ENCODE assay signal across 24 cellular contexts in the genomic region with DNA sequence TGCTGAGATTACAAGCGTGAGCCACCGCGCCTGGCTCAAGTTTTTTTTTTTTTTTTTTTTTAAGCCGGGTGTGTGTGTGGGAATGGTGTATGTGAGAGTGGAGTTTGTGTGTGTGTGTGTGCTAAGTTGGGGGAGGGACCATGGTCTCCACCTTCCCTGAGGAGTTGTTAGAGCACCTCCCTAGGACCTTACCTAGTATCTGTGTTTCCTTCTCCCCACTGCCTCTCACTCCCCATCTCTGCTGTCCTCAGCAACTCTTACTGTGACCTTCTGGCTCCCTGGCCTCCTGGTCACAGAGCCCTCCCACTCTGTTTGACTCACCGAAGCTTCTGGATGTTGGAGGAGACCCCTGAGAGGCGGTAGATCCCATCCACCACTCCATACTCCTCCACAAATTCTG. TPM values are rescaled to one million over a fixed set of nuclear protein-coding genes. Genes with fewer than 3 reads are reported as not detected.
DNase-seq lines count a peak whose midpoint lies in the region; ATAC-seq and TF ChIP-seq lines count a peak whose summit lies in the region.
"Had no signal": no experiment of that assay in that cellular context is flagged by ENCODE, and none has a peak within 500 bp of the region (broad histone marks: within the 10 kb centered on the region; RNA-seq: fewer than 3 reads in every experiment).

No MANE protein-coding gene starts in this region.

- DNase-seq in activated naive CD4-positive, alpha-beta T cell treated with anti-CD3 and anti-CD28 coated beads, Interleukin-2, amount 10 ng/mL, durations not matched to agents 7 days and 5 days: no peak
- no peak for DNase-seq in activated naive CD4-positive, alpha-beta T cell treated with anti-CD3 and anti-CD28 coated beads, Interleukin-2, amount 50 U/mL, for 72 hours (ENCODE audit: low spot score in 2 of 2)
- DNase-seq in activated B cell treated with CpG ODN at 0.5 μM for 24 hours: no peak
- DNase-seq in naive B cell: no peak
- no peak for DNase-seq in stimulated activated naive CD8-positive, alpha-beta T cell treated with anti-CD3 and anti-CD28 coated beads, Interleukin-15, amount 100 ng/mL, for 72 hours
- DNase-seq: DND-41; effector CD8-positive, alpha-beta T cell; esophagus squamous epithelium; GOT3; mesenchymal stem cell; NCI-H1048; NCI-H2029; NCI-H446; NK-92 treated with Interleukin-12 subunit alpha and Interleukin-12 subunit beta, amount 100 ng/mL, for 24 hours; stimulated activated naive CD4-positive, alpha-beta T cell; T-helper 9 cell had no signal

- TF ChIP-seq CTCF in activated B cell treated with CpG ODN at 0.5 μM for 24 hours (IDR thresholded peaks at IDR 0.05): no peak

- intact Hi-C loops in activated B cell treated with CpG ODN at 0.5 μM for 24 hours (cut with micrococcal nuclease): no loop called here

- H3K4me3 Mint-ChIP-seq in activated naive CD4-positive, alpha-beta T cell treated with anti-CD3 and anti-CD28 coated beads, Interleukin-2, amount 10 ng/mL, durations not matched to agents 7 days and 5 days: no peak overlapping the region
- H3K4me3 Mint-ChIP-seq in activated B cell treated with CpG ODN at 0.5 μM for 24 hours (no peak overlapping the region), naive B cell (no peak overlapping the region)
- H3K4me3 Mint-ChIP-seq in stimulated activated naive CD8-positive, alpha-beta T cell treated with anti-CD3 and anti-CD28 coated beads, Interleukin-15, amount 100 ng/mL, for 72 hours: peak overlapping the region in 1 of 2 donors; percentile 19
- H3K4me3 Mint-ChIP-seq: nephron, WTC11 had no signal

- peaks cover 58% of the 10 kb centered on the region for H3K4me1 Mint-ChIP-seq in activated naive CD4-positive, alpha-beta T cell treated with anti-CD3 and anti-CD28 coated beads, Interleukin-2, amount 10 ng/mL, durations not matched to agents 7 days and 5 days
- H3K4me1 Mint-ChIP-seq in activated B cell treated with CpG ODN at 0.5 μM for 24 hours (peaks cover 41% of the 10 kb centered on the region), naive B cell (peaks cover 24 to 62% (median 56%) of the 10 kb centered on the region in 3 donors)
- peaks cover 66% of the 10 kb centered on the region for H3K4me1 Mint-ChIP-seq in stimulated activated naive CD8-positive, alpha-beta T cell treated with anti-CD3 and anti-CD28 coated beads, Interleukin-15, amount 100 ng/mL, for 72 hours
- H3K4me1 Mint-ChIP-seq: nephron had no signal

- CTCF ChIA-PET in activated naive CD4-positive, alpha-beta T cell treated with anti-CD3 and anti-CD28 coated beads, Interleukin-2, amount 10 ng/mL, durations not matched to agents 7 days and 5 days (lab: Charles Lee): interaction anchor here (2.0 to 3.2 kb wide), 2 partner anchors 38 to 61 kb away, joined by 5 to 19 read pairs; a partner anchor contains a TSS
- CTCF ChIA-PET in activated B cell treated with CpG ODN at 0.5 μM for 24 hours (lab: Charles Lee): no interaction called here

- POLR2A ChIA-PET in activated B cell treated with CpG ODN at 0.5 μM for 24 hours (lab: Charles Lee): interaction anchor here (0.7 to 2.9 kb wide), 3 partner anchors 10 to 248 kb away, joined by 3 to 20 read pairs (median 9); a partner anchor contains a TSS

- peaks cover 57% of the 10 kb centered on the region for H3K36me3 Mint-ChIP-seq in activated naive CD4-positive, alpha-beta T cell treated with anti-CD3 and anti-CD28 coated beads, Interleukin-2, amount 10 ng/mL, durations not matched to agents 7 days and 5 days
- H3K36me3 Mint-ChIP-seq in activated naive CD4-positive, alpha-beta T cell treated with anti-CD3 and anti-CD28 coated beads, Interleukin-2, amount 50 U/mL, for 72 hours: peaks cover 6 to 36% of the 10 kb centered on the region in 2 donors
- H3K36me3 Mint-ChIP-seq in activated B cell treated with CpG ODN at 0.5 μM for 24 hours (ENCODE audit: low read depth) (peaks cover 73% of the 10 kb centered on the region), naive B cell (peaks cover 5 to 18% of the 10 kb centered on the region in 2 donors)
- H3K36me3 Mint-ChIP-seq: WTC11 had no signal

- no peaks in the 10 kb centered on the region for H3K9me3 Mint-ChIP-seq in activated naive CD4-positive, alpha-beta T cell treated with anti-CD3 and anti-CD28 coated beads, Interleukin-2, amount 10 ng/mL, durations not matched to agents 7 days and 5 days
- H3K9me3 Mint-ChIP-seq in activated naive CD4-positive, alpha-beta T cell treated with anti-CD3 and anti-CD28 coated beads, Interleukin-2, amount 50 U/mL, for 72 hours: no peaks in the 10 kb centered on the region
- H3K9me3 Mint-ChIP-seq in activated B cell treated with CpG ODN at 0.5 μM for 24 hours (no peaks in the 10 kb centered on the region), naive B cell (no peaks in the 10 kb centered on the region)
- H3K9me3 Mint-ChIP-seq in stimulated activated naive CD8-positive, alpha-beta T cell treated with anti-CD3 and anti-CD28 coated beads, Interleukin-15, amount 100 ng/mL, for 72 hours: no peaks in the 10 kb centered on the region
- H3K9me3 Mint-ChIP-seq: nephron, WTC11 had no signal

- no peak for ATAC-seq in activated naive CD4-positive, alpha-beta T cell treated with anti-CD3 and anti-CD28 coated beads, Interleukin-2, amount 50 U/mL, for 72 hours
- ATAC-seq in activated B cell treated with CpG ODN at 0.5 μM for 24 hours (ENCODE audit: low read depth) (no peak), naive B cell (ENCODE audit: low read depth in 2 of 2) (no peak), GM21825 (IDR thresholded peaks at IDR 0.05; ENCODE audit: unreplicated experiment) (no peak), GM18867 (IDR thresholded peaks at IDR 0.05; ENCODE audit: unreplicated experiment) (no peak), HG03039 (IDR thresholded peaks at IDR 0.05; ENCODE audit: unreplicated experiment) (no peak)
- no peak for ATAC-seq in stimulated activated naive CD8-positive, alpha-beta T cell treated with anti-CD3 and anti-CD28 coated beads, Interleukin-15, amount 100 ng/mL, for 72 hours
- ATAC-seq: WTC11 had no signal

- peak overlapping the region; percentile 46 for H3K27ac Mint-ChIP-seq in activated naive CD4-positive, alpha-beta T cell treated with anti-CD3 and anti-CD28 coated beads, Interleukin-2, amount 10 ng/mL, durations not matched to agents 7 days and 5 days
- H3K27ac Mint-ChIP-seq in activated naive CD4-positive, alpha-beta T cell treated with anti-CD3 and anti-CD28 coated beads, Interleukin-2, amount 50 U/mL, for 72 hours: peak overlapping the region in 1 of 2 donors; percentile 81
- H3K27ac Mint-ChIP-seq in activated B cell treated with CpG ODN at 0.5 μM for 24 hours (peak overlapping the region; percentile 6), naive B cell (peak overlapping the region in 5 of 6 donors; percentile 58 to 88 (median 79))
- H3K27ac Mint-ChIP-seq in stimulated activated naive CD8-positive, alpha-beta T cell treated with anti-CD3 and anti-CD28 coated beads, Interleukin-15, amount 100 ng/mL, for 72 hours: peak overlapping the region; percentile 46 to 92
- H3K27ac Mint-ChIP-seq: nephron, WTC11 had no signal

- H3K27me3 Mint-ChIP-seq in activated naive CD4-positive, alpha-beta T cell treated with anti-CD3 and anti-CD28 coated beads, Interleukin-2, amount 10 ng/mL, durations not matched to agents 7 days and 5 days: no peaks in the 10 kb centered on the region
- no peaks in the 10 kb centered on the region for H3K27me3 Mint-ChIP-seq in activated B cell treated with CpG ODN at 0.5 μM for 24 hours
- no peaks in the 10 kb centered on the region for H3K27me3 Mint-ChIP-seq in naive B cell
- H3K27me3 Mint-ChIP-seq in stimulated activated naive CD8-positive, alpha-beta T cell treated with anti-CD3 and anti-CD28 coated beads, Interleukin-15, amount 100 ng/mL, for 72 hours: no peaks in the 10 kb centered on the region

RNA-seq across cellular contexts. Expression of a gene that starts 10.4 kb away (rescaled TPM):
- total RNA-seq in activated naive CD4-positive, alpha-beta T cell treated with anti-CD3 and anti-CD28 coated beads, Interleukin-2, amount 50 U/mL, for 72 hours: 100 to 1,000 TPM; 116 to 180 TPM
- 154 and 158 TPM in 2 replicates for total RNA-seq in activated B cell treated with CpG ODN at 0.5 μM for 24 hours
- polyA plus RNA-seq in naive B cell (ENCODE audit: low read depth in 6 of 6): 100 to 1,000 TPM in 1 of 6 donors, 10 to 100 TPM in 5; 42.4 to 154 (median 82.6) TPM
- total RNA-seq: chondrocyte had no signal
- polyA plus RNA-seq: AG04450 had no signal

RNA-seq across cellular contexts. Expression of a gene that starts 13.5 kb away (rescaled TPM):
- 10 to 100 TPM; 50.8 to 90.6 TPM for total RNA-seq in activated naive CD4-positive, alpha-beta T cell treated with anti-CD3 and anti-CD28 coated beads, Interleukin-2, amount 50 U/mL, for 72 hours
- total RNA-seq in activated B cell treated with CpG ODN at 0.5 μM for 24 hours: 134 and 143 TPM in 2 replicates
- 10 to 100 TPM in 3 of 6 donors, 1 to 10 TPM in 3; 4.4 to 23.9 (median 9.7) TPM for polyA plus RNA-seq in naive B cell (ENCODE audit: low read depth in 6 of 6)

RNA-seq across cellular contexts. Expression of a gene that starts 20.5 kb away (rescaled TPM):
- total RNA-seq in activated naive CD4-positive, alpha-beta T cell treated with anti-CD3 and anti-CD28 coated beads, Interleukin-2, amount 50 U/mL, for 72 hours: 10 to 100 TPM; 59.3 to 66.8 TPM
- 69.8 and 70.2 TPM in 2 replicates for total RNA-seq in activated B cell treated with CpG ODN at 0.5 μM for 24 hours
- polyA plus RNA-seq in naive B cell (ENCODE audit: low read depth in 6 of 6): 100 to 1,000 TPM; 477 to 790 (median 657) TPM
- total RNA-seq: chondrocyte had no signal

RNA-seq across cellular contexts. Expression of a gene that starts 30.1 kb away (rescaled TPM):
- under 1 TPM in 1 of 2 donors, not detected in 1; 0.16 TPM for total RNA-seq in activated naive CD4-positive, alpha-beta T cell treated with anti-CD3 and anti-CD28 coated beads, Interleukin-2, amount 50 U/mL, for 72 hours
- total RNA-seq in activated B cell treated with CpG ODN at 0.5 μM for 24 hours: not detected in 2 replicates
- polyA plus RNA-seq in naive B cell (ENCODE audit: low read depth in 6 of 6): not detected
- total RNA-seq: tibial nerve had no signal

RNA-seq across cellular contexts. Expression of a gene that starts 38.3 kb away (rescaled TPM):
- 10 to 100 TPM; 26.0 to 63.6 TPM for total RNA-seq in activated naive CD4-positive, alpha-beta T cell treated with anti-CD3 and anti-CD28 coated beads, Interleukin-2, amount 50 U/mL, for 72 hours
- 11.1 and 11.6 TPM in 2 replicates for total RNA-seq in activated B cell treated with CpG ODN at 0.5 μM for 24 hours
- 1 to 10 TPM; 5.2 to 9.2 (median 6.7) TPM for polyA plus RNA-seq in naive B cell (ENCODE audit: low read depth in 6 of 6)
